In the genomic region with DNA sequence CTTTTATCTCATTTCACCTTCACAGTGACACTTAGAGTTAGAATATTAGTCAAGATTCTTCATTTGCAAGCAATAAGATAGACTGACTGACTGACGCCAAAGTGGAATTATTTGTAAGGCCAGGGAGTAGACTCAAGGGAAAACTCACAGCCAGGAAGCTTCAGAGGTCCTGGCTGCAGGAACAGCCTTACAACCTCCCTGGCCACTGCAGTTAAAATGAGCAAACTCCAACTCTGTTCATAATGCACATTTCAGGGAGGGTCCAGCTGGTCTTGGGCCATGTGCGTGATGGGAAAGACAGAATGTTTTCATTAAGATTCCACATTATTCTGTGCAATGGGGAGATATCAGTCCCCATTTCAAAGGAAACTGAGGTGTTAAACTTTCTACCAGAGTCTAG, we compare ENCODE assay signal across 21 cellular contexts. TPM values are rescaled to one million over a fixed set of nuclear protein-coding genes. Genes with fewer than 3 reads are reported as not detected.
DNase-seq lines count a peak whose midpoint lies in the region; ATAC-seq and TF ChIP-seq lines count a peak whose summit lies in the region.
"Had no signal": no experiment of that assay in that cellular context is flagged by ENCODE, and none has a peak within 500 bp of the region (broad histone marks: within the 10 kb centered on the region; RNA-seq: fewer than 3 reads in every experiment).

No MANE protein-coding gene starts in this region.

- no peaks in the 10 kb centered on the region for H3K9me3 Mint-ChIP-seq in CD4-positive, alpha-beta memory T cell
- H3K9me3 Mint-ChIP-seq: GM23338, HFFc6, IgD-negative memory B cell had no signal

- no peak for TF ChIP-seq POLR2A in sigmoid colon (IDR thresholded peaks at IDR 0.05)

- H3K27me3 Mint-ChIP-seq in CD4-positive, alpha-beta memory T cell = peaks cover 0 to 5% of the 10 kb centered on the region in 2 donors
- H3K27me3 Mint-ChIP-seq: CD4-positive, CD25-positive, alpha-beta regulatory T cell; IgD-negative memory B cell had no signal

- no peak overlapping the region for H3K4me3 Mint-ChIP-seq in CD4-positive, alpha-beta memory T cell
- H3K4me3 Mint-ChIP-seq: CD4-positive, CD25-positive, alpha-beta regulatory T cell; GM23338; HFFc6; IgD-negative memory B cell had no signal

- H3K4me3 ChIP-seq in fibroblast of the aortic adventitia (ENCODE audit: low read depth, low read length) (no peak overlapping the region), heart right ventricle (no peak overlapping the region), right cardiac atrium (ENCODE audit: low read length) (no peak overlapping the region), sigmoid colon (no peak overlapping the region), brain microvascular endothelial cell (ENCODE audit: low read depth, low read length) (no peak overlapping the region)
- H3K4me3 ChIP-seq in CD4-positive, alpha-beta memory T cell (ENCODE audit: low read length in 2 of 2) = no peak overlapping the region
- H3K4me3 ChIP-seq: GM23338 had no signal

- DNase-seq in fibroblast of the aortic adventitia (ENCODE audit: low read depth) (peak; percentile 43), heart right ventricle (peak in 1 of 2 donors; percentile 23), right cardiac atrium (peak in 2 of 3 donors; percentile 30 to 75), sigmoid colon (peak; percentile 34), glomerular visceral epithelial cell (ENCODE audit: extremely low spot score) (no peak), brain microvascular endothelial cell (no peak)
- DNase-seq in CD4-positive, alpha-beta memory T cell = no peak
- DNase-seq: ACHN; BE2C; C1 segment of cervical spinal cord; CD4-positive, CD25-positive, alpha-beta regulatory T cell; DMS153; DMS79; GDM1; HFFc6 had no signal

- H3K4me1 Mint-ChIP-seq in CD4-positive, alpha-beta memory T cell = no peaks in the 10 kb centered on the region
- H3K4me1 Mint-ChIP-seq: CD4-positive, CD25-positive, alpha-beta regulatory T cell; IgD-negative memory B cell had no signal

- TF ChIP-seq EP300 in sigmoid colon (IDR thresholded peaks at IDR 0.05) = no peak

- H3K4me1 ChIP-seq in heart right ventricle (peaks cover 0 to 23% (median 0%) of the 10 kb centered on the region in 9 donors), right cardiac atrium (ENCODE audit: control insufficient read depth, insufficient read depth, low read length) (no peaks in the 10 kb centered on the region), sigmoid colon (peaks cover 0 to 27% (median 20%) of the 10 kb centered on the region in 4 donors)
- no peaks in the 10 kb centered on the region for H3K4me1 ChIP-seq in CD4-positive, alpha-beta memory T cell (ENCODE audit: insufficient read depth, low read length)
- H3K4me1 ChIP-seq: BE2C had no signal

- ATAC-seq in heart right ventricle (peak in 6 of 8 donors; percentile 57 to 89 (median 66)), right cardiac atrium (peak; percentile 64 to 94), HG03520 (IDR thresholded peaks at IDR 0.05; ENCODE audit: unreplicated experiment) (no peak)
- ATAC-seq: GM23338, HCT116, HepG2 had no signal

- TF ChIP-seq CTCF in fibroblast of the aortic adventitia (IDR thresholded peaks at IDR 0.05; ENCODE audit: insufficient read depth, low read length) (no peak), heart right ventricle (IDR thresholded peaks at IDR 0.05) (no peak), sigmoid colon (IDR thresholded peaks at IDR 0.05) (no peak), brain microvascular endothelial cell (IDR thresholded peaks at IDR 0.05; ENCODE audit: low read depth, low read length, missing control alignments) (no peak)

- CTCF ChIA-PET in CD4-positive, alpha-beta memory T cell (lab: Charles Lee; ENCODE audit: partially characterized antibody) = no interaction called here

- H3K36me3 ChIP-seq in heart right ventricle (peaks cover 0 to 56% (median 15%) of the 10 kb centered on the region in 9 donors), sigmoid colon (peaks cover 0 to 9% (median 0%) of the 10 kb centered on the region in 4 donors), brain microvascular endothelial cell (replicated peaks) (peaks cover 11% of the 10 kb centered on the region)
- H3K36me3 ChIP-seq in CD4-positive, alpha-beta memory T cell (ENCODE audit: insufficient read depth, low read length) = no peaks in the 10 kb centered on the region

- H3K9me3 ChIP-seq in heart right ventricle = no peaks in the 10 kb centered on the region
- H3K9me3 ChIP-seq in right cardiac atrium (ENCODE audit: control insufficient read depth, low read length) = no peaks in the 10 kb centered on the region
- H3K9me3 ChIP-seq in sigmoid colon = no peaks in the 10 kb centered on the region
- H3K9me3 ChIP-seq in CD4-positive, alpha-beta memory T cell (ENCODE audit: control insufficient read depth in 1 of 2, low read length in 2 of 2) = no peaks in the 10 kb centered on the region
- H3K9me3 ChIP-seq: BE2C had no signal

- no peaks in the 10 kb centered on the region for H3K36me3 Mint-ChIP-seq in CD4-positive, alpha-beta memory T cell
- H3K36me3 Mint-ChIP-seq: CD4-positive, CD25-positive, alpha-beta regulatory T cell; IgD-negative memory B cell had no signal

- in situ Hi-C loops in brain microvascular endothelial cell (cut with HindIII; ENCODE audit: low pct_ligation_motif_present, low sequenced_read_pairs) = no loop called here

- WGBS in heart right ventricle, 2 donors = 61 to 73% methylated on average over 2 of the region's 2 CpGs
- 59% methylated on average over 2 of the region's 2 CpGs for WGBS in right cardiac atrium
- 90 to 96% methylated on average over 2 of the region's 2 CpGs for WGBS in sigmoid colon, 2 donors

- H3K27ac ChIP-seq in heart right ventricle = no peak overlapping the region
- no peak overlapping the region for H3K27ac ChIP-seq in right cardiac atrium (ENCODE audit: low read length)
- H3K27ac ChIP-seq in sigmoid colon = no peak overlapping the region
- no peak overlapping the region for H3K27ac ChIP-seq in brain microvascular endothelial cell
- no peak overlapping the region for H3K27ac ChIP-seq in CD4-positive, alpha-beta memory T cell (ENCODE audit: low read depth, low read length)

- H3K27me3 ChIP-seq in heart right ventricle (no peaks in the 10 kb centered on the region), right cardiac atrium (ENCODE audit: control insufficient read depth, insufficient read depth) (no peaks in the 10 kb centered on the region), sigmoid colon (no peaks in the 10 kb centered on the region), brain microvascular endothelial cell (replicated peaks) (no peaks in the 10 kb centered on the region)
- H3K27me3 ChIP-seq in CD4-positive, alpha-beta memory T cell (ENCODE audit: insufficient read depth, low read length) = no peaks in the 10 kb centered on the region
- H3K27me3 ChIP-seq: BE2C had no signal

- intact Hi-C loops in heart right ventricle (cut with DNase I) (no loop called here), right cardiac atrium (cut with DNase I) (no loop called here), sigmoid colon (cut with DNase I) (no loop called here)
- intact Hi-C loops in CD4-positive, alpha-beta memory T cell (cut with micrococcal nuclease) = no loop called here

- POLR2A ChIA-PET in CD4-positive, alpha-beta memory T cell (lab: Charles Lee; ENCODE audit: partially characterized antibody) = no interaction called here

- no peak overlapping the region for H3K27ac Mint-ChIP-seq in CD4-positive, alpha-beta memory T cell
- H3K27ac Mint-ChIP-seq: CD4-positive, CD25-positive, alpha-beta regulatory T cell; GM23338; HFFc6; IgD-negative memory B cell had no signal

RNA-seq across cellular contexts. Expression of a gene that starts 9.9 kb away (rescaled TPM):
- total RNA-seq in fibroblast of the aortic adventitia (ENCODE audit: low replicate concordance) = 1.7 and 2.8 TPM in 2 replicates
- total RNA-seq in heart right ventricle = under 1 TPM in 4 of 10 donors, not detected in 6; 0.38 to 0.45 (median 0.40) TPM
- under 1 TPM in 1 of 2 donors, not detected in 1; 0.06 TPM for polyA plus RNA-seq in heart right ventricle
- total RNA-seq in right cardiac atrium = under 1 TPM in 2 of 4 donors, not detected in 2; 0.23 to 0.54 TPM
- 0.20 TPM for polyA plus RNA-seq in right cardiac atrium
- total RNA-seq in sigmoid colon = under 1 TPM in 2 of 4 donors, not detected in 2; 0.83 to 0.95 TPM
- under 1 TPM in 1 of 3 donors, not detected in 2; 0.07 TPM for polyA plus RNA-seq in sigmoid colon
- total RNA-seq in CD4-positive, alpha-beta memory T cell = not detected
- polyA plus RNA-seq in CD4-positive, alpha-beta memory T cell = not detected
- total RNA-seq: CD4-positive, CD25-positive, alpha-beta regulatory T cell; Daoy had no signal
- polyA plus RNA-seq: CD4-positive, CD25-positive, alpha-beta regulatory T cell; GM23338; HepG2; IgD-negative memory B cell had no signal

Comparison
In these comparisons a context has a peak if more than half of its experiments do, and no peak if none do; other contexts are left out.
1. DNase-seq: peak in fibroblast of the aortic adventitia (single experiment), right cardiac atrium (2 of 3) and sigmoid colon (single experiment); none in glomerular visceral epithelial cell (single experiment), brain microvascular endothelial cell (single experiment) and CD4-positive, alpha-beta memory T cell (0 of 5).